ENCODE assay signal across 8 cellular contexts in the genomic region with DNA sequence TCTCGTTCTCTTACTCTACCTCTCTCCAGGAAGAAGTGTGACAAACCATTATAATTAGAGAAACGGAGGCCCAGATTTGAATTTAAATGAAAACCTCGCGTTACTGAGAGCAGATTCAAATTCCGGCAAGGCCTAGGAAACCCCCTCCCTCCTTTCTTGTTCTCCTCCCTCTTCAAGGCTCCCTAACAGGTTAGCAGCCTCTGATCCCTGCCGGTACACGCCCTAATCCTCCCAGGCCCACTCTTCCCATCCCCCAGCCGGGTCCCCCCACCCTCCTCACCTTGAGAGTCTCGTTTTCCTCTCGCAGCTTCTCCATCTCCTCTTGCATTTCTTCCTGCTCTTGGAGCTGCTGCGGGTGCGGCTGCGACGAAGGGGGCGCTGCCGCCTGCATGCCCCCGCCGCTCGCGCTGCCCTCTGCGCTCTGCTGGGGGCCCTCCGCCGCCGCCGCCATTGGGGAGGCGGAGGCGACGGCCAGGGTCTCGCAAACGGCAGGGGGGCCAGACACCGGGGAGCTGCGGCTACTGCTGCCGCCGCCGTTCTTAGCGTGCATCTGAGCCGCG. TPM values are rescaled to one million over a fixed set of nuclear protein-coding genes. Genes with fewer than 3 reads are reported as not detected.
DNase-seq lines count a peak whose midpoint lies in the region; ATAC-seq and TF ChIP-seq lines count a peak whose summit lies in the region.

No MANE protein-coding gene starts in this region.

- peak; percentile 6 to 17 for ATAC-seq in CD4-positive, CD25-positive, alpha-beta regulatory T cell (ENCODE audit: low read depth in 2 of 2)
- ATAC-seq in GM19023 (IDR thresholded peaks at IDR 0.05; ENCODE audit: unreplicated experiment), result peak; percentile 20
- peak; percentile 3 for ATAC-seq in foreskin keratinocyte

- peaks cover 15% of the 10 kb centered on the region for H3K27me3 ChIP-seq in CD4-positive, CD25-positive, alpha-beta regulatory T cell (ENCODE audit: control insufficient read depth, insufficient read depth, low read length)
- peaks cover 99% of the 10 kb centered on the region for H3K27me3 ChIP-seq in foreskin keratinocyte

- H3K9me3 ChIP-seq in CD4-positive, CD25-positive, alpha-beta regulatory T cell (ENCODE audit: control insufficient read depth in 2 of 2, low read length in 2 of 2), result no peaks in the 10 kb centered on the region

- peaks cover 43% of the 10 kb centered on the region for H3K4me1 ChIP-seq in CD4-positive, CD25-positive, alpha-beta regulatory T cell (ENCODE audit: control insufficient read depth, insufficient read depth, low read length, poor library complexity, severe bottlenecking)
- no peaks in the 10 kb centered on the region for H3K4me1 ChIP-seq in foreskin keratinocyte

- peaks cover 0 to 2% (median 0%) of the 10 kb centered on the region in 7 donors for H3K9me3 Mint-ChIP-seq in CD4-positive, CD25-positive, alpha-beta regulatory T cell

- peak overlapping the region; percentile 89 to 98 (median 94) for H3K4me3 Mint-ChIP-seq in CD4-positive, CD25-positive, alpha-beta regulatory T cell

- peak; percentile 22 for TF ChIP-seq CTCF in foreskin keratinocyte (conservative IDR thresholded peaks at IDR 0.05)

- no peaks in the 10 kb centered on the region for H3K36me3 ChIP-seq in CD4-positive, CD25-positive, alpha-beta regulatory T cell (ENCODE audit: control insufficient read depth, insufficient read depth, low read length)

- H3K36me3 Mint-ChIP-seq in CD4-positive, CD25-positive, alpha-beta regulatory T cell, result peaks cover 2% of the 10 kb centered on the region

- peaks cover 27% of the 10 kb centered on the region for H3K27me3 Mint-ChIP-seq in CD4-positive, CD25-positive, alpha-beta regulatory T cell

- H3K27ac ChIP-seq in CD4-positive, CD25-positive, alpha-beta regulatory T cell (ENCODE audit: insufficient read depth, low read length, poor library complexity, severe bottlenecking), result peak overlapping the region; percentile 68
- no peak overlapping the region for H3K27ac ChIP-seq in foreskin keratinocyte

- peak in 1 of 3 donors; percentile 7 for DNase-seq in CD4-positive, CD25-positive, alpha-beta regulatory T cell
- DNase-seq in HuH-7.5 (ENCODE audit: low spot score) (peak; percentile 40), foreskin keratinocyte (no peak), nucleus accumbens (lab: John Stamatoyannopoulos, UW) (peak in 43 of 56 donors; percentile 13 to 79 (median 52)), GF-D8 (lab: John Stamatoyannopoulos, UW) (no peak), ureter (ENCODE audit: low spot score) (no peak)
- peak; percentile 34 for DNase-seq in activated CD8-positive, alpha-beta memory T cell treated with anti-CD3 and anti-CD28 coated beads, Interleukin-2, amount 50 U/mL, for 4 hours

- peak overlapping the region; percentile 87 for H3K4me3 ChIP-seq in CD4-positive, CD25-positive, alpha-beta regulatory T cell (ENCODE audit: low read depth, low read length)

- peak overlapping the region; percentile 78 to 87 (median 79) for H3K27ac Mint-ChIP-seq in CD4-positive, CD25-positive, alpha-beta regulatory T cell

- H3K4me1 Mint-ChIP-seq in CD4-positive, CD25-positive, alpha-beta regulatory T cell, result peaks cover 11 to 58% (median 33%) of the 10 kb centered on the region in 4 donors

RNA-seq across cellular contexts. Expression of gene KIAA0408, which starts 56.1 kb away (rescaled TPM):
- total RNA-seq in CD4-positive, CD25-positive, alpha-beta regulatory T cell, result 5.8 TPM
- polyA plus RNA-seq in CD4-positive, CD25-positive, alpha-beta regulatory T cell, result under 1 TPM in 3 of 4 donors, not detected in 1; 0.24 to 0.68 (median 0.66) TPM
- 0.03 TPM in 1 of 2 replicates, not detected in the other for total RNA-seq in foreskin keratinocyte
- not detected in 2 replicates for polyA plus RNA-seq in foreskin keratinocyte
- total RNA-seq in ureter, result 12.8 TPM

Comparison
In these comparisons a context has a peak if more than half of its experiments do, and no peak if none do; other contexts are left out.
1. DNase-seq: peak in HuH-7.5 (single experiment), activated CD8-positive, alpha-beta memory T cell treated with anti-CD3 and anti-CD28 coated beads, Interleukin-2, amount 50 U/mL, for 4 hours (single experiment) and nucleus accumbens (43 of 56); none in foreskin keratinocyte (0 of 2), GF-D8 (single experiment) and ureter (single experiment).
2. Peak in every context shown above with its lines, with median percentiles within 50 percentile points of each other: ATAC-seq.